1 cellular context compared by ENCODE assay signal in the genomic region with DNA sequence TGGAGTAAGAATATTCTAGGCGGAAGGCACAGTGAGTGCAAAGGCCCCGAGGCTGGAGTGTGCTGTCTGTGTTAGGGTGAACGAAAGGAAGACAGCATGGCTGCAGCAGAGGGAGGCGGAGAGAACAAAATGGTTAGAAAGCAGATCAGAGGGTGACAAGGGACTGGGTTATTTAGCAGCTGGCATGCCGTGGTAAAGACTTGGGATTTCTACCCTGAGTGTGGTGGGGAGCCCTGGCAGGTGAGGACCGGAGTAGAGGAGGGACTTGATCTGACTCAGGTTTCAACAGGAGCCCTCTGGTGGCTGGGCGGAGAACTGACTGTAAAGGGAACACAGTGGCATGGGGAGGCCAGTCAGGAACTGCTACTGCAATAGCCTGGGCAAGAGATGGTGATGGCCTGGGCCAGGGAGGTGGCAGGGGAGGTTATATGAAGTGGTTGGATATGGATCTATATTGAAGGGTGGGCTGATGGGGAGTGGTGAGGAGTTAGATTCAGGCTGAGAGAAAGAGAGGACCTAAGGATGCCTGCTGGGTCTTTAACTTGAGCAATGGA.
A peak's percentile ranks its signal among the peaks of the same experiment; 100 is the strongest.
TF ChIP-seq lines count a peak whose summit lies in the region.

No MANE protein-coding gene starts in this region.

TF ChIP-seq in K562, 482 proteins besides CTCF, POLR2A, EP300 and RAD21 (continued from another document and continues in another):
- TF ChIP-seq SP2 (IDR thresholded peaks at IDR 0.05; ENCODE audit: extremely low read depth, low read depth, low read length, poor library complexity, severe bottlenecking), result no peak
- TF ChIP-seq DNMT1 (IDR thresholded peaks at IDR 0.05), result no peak
- no peak for TF ChIP-seq SIX5 (IDR thresholded peaks at IDR 0.05; ENCODE audit: borderline replicate concordance in 1 of 2, insufficient read depth in 1 of 2, low read depth in 1 of 2, low read length in 2 of 2)
- 0 out of 2 replicates have a peak, but pooled peaks have one; percentile 39 for TF ChIP-seq SOX6 (IDR thresholded peaks at IDR 0.05)
- no peak for TF ChIP-seq WHSC1 (IDR thresholded peaks at IDR 0.05; ENCODE audit: low read length)
- TF ChIP-seq AFF1 (IDR thresholded peaks at IDR 0.05; ENCODE audit: low read depth in 1 of 2, partially characterized antibody in 2 of 2), result peak; percentile 22 to 77
- TF ChIP-seq ZFPM2 (CRISPR knock-in tag; IDR thresholded peaks at IDR 0.05), result no peak
- peak; percentile 27; the same call in 1 of the 2 replicates for TF ChIP-seq ARID3B (CRISPR knock-in tag; IDR thresholded peaks at IDR 0.05; ENCODE audit: borderline replicate concordance)
- peak; percentile 54; the same call in 1 of the 2 replicates for TF ChIP-seq ZNF79 (CRISPR knock-in tag; IDR thresholded peaks at IDR 0.05; ENCODE audit: low read depth)
- TF ChIP-seq ZKSCAN3 (CRISPR knock-in tag; IDR thresholded peaks at IDR 0.05), result no peak
- TF ChIP-seq SNIP1 (IDR thresholded peaks at IDR 0.05; ENCODE audit: low read depth), result no peak
- TF ChIP-seq, protein P1, sequence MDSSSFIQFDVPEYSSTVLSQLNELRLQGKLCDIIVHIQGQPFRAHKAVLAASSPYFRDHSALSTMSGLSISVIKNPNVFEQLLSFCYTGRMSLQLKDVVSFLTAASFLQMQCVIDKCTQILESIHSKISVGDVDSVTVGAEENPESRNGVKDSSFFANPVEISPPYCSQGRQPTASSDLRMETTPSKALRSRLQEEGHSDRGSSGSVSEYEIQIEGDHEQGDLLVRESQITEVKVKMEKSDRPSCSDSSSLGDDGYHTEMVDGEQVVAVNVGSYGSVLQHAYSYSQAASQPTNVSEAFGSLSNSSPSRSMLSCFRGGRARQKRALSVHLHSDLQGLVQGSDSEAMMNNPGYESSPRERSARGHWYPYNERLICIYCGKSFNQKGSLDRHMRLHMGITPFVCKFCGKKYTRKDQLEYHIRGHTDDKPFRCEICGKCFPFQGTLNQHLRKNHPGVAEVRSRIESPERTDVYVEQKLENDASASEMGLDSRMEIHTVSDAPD (CRISPR knock-in tag; IDR thresholded peaks at IDR 0.05), result peak; percentile 58; the same call in 1 of the 2 replicates
- no peak for TF ChIP-seq FOXJ3 (CRISPR knock-in tag; IDR thresholded peaks at IDR 0.05)
- no peak for TF ChIP-seq ILF3 (IDR thresholded peaks at IDR 0.05; ENCODE audit: borderline replicate concordance)
- TF ChIP-seq, protein P2, sequence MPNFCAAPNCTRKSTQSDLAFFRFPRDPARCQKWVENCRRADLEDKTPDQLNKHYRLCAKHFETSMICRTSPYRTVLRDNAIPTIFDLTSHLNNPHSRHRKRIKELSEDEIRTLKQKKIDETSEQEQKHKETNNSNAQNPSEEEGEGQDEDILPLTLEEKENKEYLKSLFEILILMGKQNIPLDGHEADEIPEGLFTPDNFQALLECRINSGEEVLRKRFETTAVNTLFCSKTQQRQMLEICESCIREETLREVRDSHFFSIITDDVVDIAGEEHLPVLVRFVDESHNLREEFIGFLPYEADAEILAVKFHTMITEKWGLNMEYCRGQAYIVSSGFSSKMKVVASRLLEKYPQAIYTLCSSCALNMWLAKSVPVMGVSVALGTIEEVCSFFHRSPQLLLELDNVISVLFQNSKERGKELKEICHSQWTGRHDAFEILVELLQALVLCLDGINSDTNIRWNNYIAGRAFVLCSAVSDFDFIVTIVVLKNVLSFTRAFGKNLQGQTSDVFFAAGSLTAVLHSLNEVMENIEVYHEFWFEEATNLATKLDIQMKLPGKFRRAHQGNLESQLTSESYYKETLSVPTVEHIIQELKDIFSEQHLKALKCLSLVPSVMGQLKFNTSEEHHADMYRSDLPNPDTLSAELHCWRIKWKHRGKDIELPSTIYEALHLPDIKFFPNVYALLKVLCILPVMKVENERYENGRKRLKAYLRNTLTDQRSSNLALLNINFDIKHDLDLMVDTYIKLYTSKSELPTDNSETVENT (CRISPR knock-in tag; IDR thresholded peaks at IDR 0.05), result peak; percentile 51; the same call in 1 of the 2 replicates
- no peak for TF ChIP-seq ZSCAN32 (CRISPR knock-in tag; IDR thresholded peaks at IDR 0.05)
- TF ChIP-seq MXI1 (IDR thresholded peaks at IDR 0.05; ENCODE audit: low read depth, low read length), result no peak
- TF ChIP-seq SRSF9 (IDR thresholded peaks at IDR 0.05; ENCODE audit: borderline replicate concordance, low read depth, low read length), result no peak
- no peak for TF ChIP-seq LEF1 (IDR thresholded peaks at IDR 0.05)
- TF ChIP-seq KLF1 (tag; IDR thresholded peaks at IDR 0.05), result no peak
- peak; percentile 59 for TF ChIP-seq ATF4 (CRISPR knock-in tag; IDR thresholded peaks at IDR 0.05)
- TF ChIP-seq REST (CRISPR knock-in tag; IDR thresholded peaks at IDR 0.05; ENCODE audit: low read depth), result peak; percentile 73; the same call in 1 of the 2 replicates
- peak; percentile 36 for TF ChIP-seq ZFP36 (IDR thresholded peaks at IDR 0.05; ENCODE audit: low read depth, low read length, partially characterized antibody)
- TF ChIP-seq PURB (CRISPR knock-in tag; IDR thresholded peaks at IDR 0.05; ENCODE audit: low read depth), result no peak
- no peak for TF ChIP-seq TFE3 (CRISPR knock-in tag; IDR thresholded peaks at IDR 0.05)
- TF ChIP-seq ZBTB8A (IDR thresholded peaks at IDR 0.05; ENCODE audit: partially characterized antibody), result no peak
- TF ChIP-seq ZBTB17 (CRISPR knock-in tag; IDR thresholded peaks at IDR 0.05), result peak; percentile 80; the same call in 1 of the 2 replicates
- TF ChIP-seq ZNF184 (CRISPR knock-in tag; IDR thresholded peaks at IDR 0.05), result no peak
- no peak for TF ChIP-seq ARHGAP35 (IDR thresholded peaks at IDR 0.05; ENCODE audit: partially characterized antibody)
- TF ChIP-seq ZNF589 (CRISPR knock-in tag; IDR thresholded peaks at IDR 0.05; ENCODE audit: low read depth), result 0 out of 2 replicates have a peak, but pooled peaks have one; percentile 33
- no peak for TF ChIP-seq FOXP4 (CRISPR knock-in tag; IDR thresholded peaks at IDR 0.05; ENCODE audit: borderline replicate concordance)
- no peak for TF ChIP-seq ZNF780A (CRISPR knock-in tag; IDR thresholded peaks at IDR 0.05)
- TF ChIP-seq ZNF75A (CRISPR knock-in tag; IDR thresholded peaks at IDR 0.05), result 0 out of 2 replicates have a peak, but pooled peaks have one; percentile 44
- peak; percentile 44; the same call in 1 of the 2 replicates for TF ChIP-seq ADNP (tag; IDR thresholded peaks at IDR 0.05)
- no peak for TF ChIP-seq YBX1 (IDR thresholded peaks at IDR 0.05)
- TF ChIP-seq MCM5 (IDR thresholded peaks at IDR 0.05; ENCODE audit: low read depth), result no peak
- peak; percentile 46; the same call in 1 of the 2 replicates for TF ChIP-seq EP400 (IDR thresholded peaks at IDR 0.05)
- TF ChIP-seq NKRF (IDR thresholded peaks at IDR 0.05; ENCODE audit: borderline replicate concordance), result no peak
- TF ChIP-seq ZNF507 (tag; conservative IDR thresholded peaks at IDR 0.05), result no peak
